Comparison of ENCODE assay signal across 15 cellular contexts in the genomic region with DNA sequence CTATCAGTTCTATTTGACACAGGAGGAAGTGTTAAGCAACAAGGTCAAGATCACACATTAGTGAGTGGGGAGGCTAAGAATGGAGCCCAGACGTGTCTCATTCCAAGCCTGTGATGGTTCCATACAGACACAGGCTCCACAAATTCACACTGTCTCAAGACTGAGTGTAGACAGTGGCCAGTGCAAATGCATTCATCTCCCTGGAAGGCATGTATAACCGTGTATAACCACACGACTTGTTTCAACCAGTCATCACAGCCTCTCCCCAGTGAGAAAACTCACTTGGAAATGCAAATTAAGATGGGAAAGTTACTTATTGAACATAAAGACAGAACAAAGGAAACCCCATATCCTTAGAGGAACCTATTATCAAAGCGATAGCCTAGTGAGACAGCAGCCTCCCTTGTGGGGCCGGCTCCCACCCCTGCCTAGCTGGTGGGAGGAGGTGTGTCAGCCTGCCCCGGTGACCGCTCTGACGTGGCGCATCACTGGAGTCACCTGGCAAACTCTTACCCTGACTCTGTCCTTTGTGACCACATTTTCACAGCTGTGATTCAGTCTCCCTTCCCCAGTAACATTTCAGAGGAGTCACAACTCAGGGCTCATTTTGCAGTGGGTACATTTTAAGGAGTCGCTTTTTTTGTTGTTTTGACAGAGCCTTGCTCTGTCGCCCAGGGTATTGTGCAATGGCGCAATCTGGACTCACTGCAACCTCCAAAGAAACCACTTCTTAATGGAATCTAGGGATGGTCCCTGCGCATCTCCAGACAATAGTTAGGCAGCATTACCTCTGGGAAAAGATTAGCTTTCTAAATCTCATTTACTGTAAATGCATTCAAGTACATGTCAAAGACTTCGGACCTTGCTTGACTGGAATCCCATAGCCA.
A peak's percentile ranks its signal among the peaks of the same experiment; 100 is the strongest.
DNase-seq lines count a peak whose midpoint lies in the region; ATAC-seq and TF ChIP-seq lines count a peak whose summit lies in the region.
"Had no signal": no experiment of that assay in that cellular context is flagged by ENCODE, and none has a peak within 500 bp of the region (broad histone marks: within the 10 kb centered on the region; RNA-seq: fewer than 3 reads in every experiment).

No MANE protein-coding gene starts in this region.

- ATAC-seq in natural killer cell = no peak
- ATAC-seq: left ventricle myocardium superior had no signal

- H3K9ac ChIP-seq in mammary epithelial cell (ENCODE audit: insufficient read depth, low read length) = peak overlapping the region; percentile 18
- no peak overlapping the region for H3K9ac ChIP-seq in smooth muscle cell (ENCODE audit: low read depth)

- no peaks in the 10 kb centered on the region for H3K79me2 ChIP-seq in mammary epithelial cell (ENCODE audit: insufficient read depth, low read length)
- H3K79me2 ChIP-seq in smooth muscle cell (ENCODE audit: low read depth) = no peaks in the 10 kb centered on the region
- no peaks in the 10 kb centered on the region for H3K79me2 ChIP-seq in PC-9 (ENCODE audit: low read depth)

- DNase-seq in mammary epithelial cell (peak; percentile 95), MCF 10A (ENCODE audit: unreplicated experiment) (no peak), M059J (ENCODE audit: low read depth) (peak; percentile 36), smooth muscle cell (lab: John Stamatoyannopoulos, UW; ENCODE audit: unreplicated experiment) (no peak), SW 1271 (lab: John Stamatoyannopoulos, UW) (no peak), natural killer cell (no peak), PC-9 (no peak)
- DNase-seq: activated naive CD8-positive, alpha-beta T cell treated with anti-CD3 and anti-CD28 coated beads, Interleukin-2, amount 10 ng/mL, durations not matched to agents 7 days and 5 days; Caco-2; left ventricle myocardium superior; NCI-H1436; NCI-H526 treated with DMSO at 0.1 percent for 48 hours; SJCRH30; WERI-Rb-1 had no signal

- H3K4me3 Mint-ChIP-seq in MCF 10A (ENCODE audit: unreplicated experiment) (no peak overlapping the region), natural killer cell (no peak overlapping the region)
- H3K4me3 Mint-ChIP-seq: activated naive CD8-positive, alpha-beta T cell treated with anti-CD3 and anti-CD28 coated beads, Interleukin-2, amount 10 ng/mL, durations not matched to agents 7 days and 5 days had no signal

- dilution Hi-C loops in mammary epithelial cell (cut with HindIII; ENCODE audit: low sequenced_read_pairs) = no loop called here

- intact Hi-C loops in mammary epithelial cell (cut with micrococcal nuclease) (loop anchor here (1.0 kb wide), 1 partner anchor 32 kb away; no protein-coding TSS in a partner anchor), MCF 10A (cut with micrococcal nuclease) (no loop called here), natural killer cell (cut with micrococcal nuclease) (no loop called here), PC-9 (cut with micrococcal nuclease; ENCODE audit: unreplicated experiment) (no loop called here)

- H3K9me3 Mint-ChIP-seq in MCF 10A (ENCODE audit: unreplicated experiment) (peaks cover 7% of the 10 kb centered on the region), natural killer cell (no peaks in the 10 kb centered on the region)
- H3K9me3 Mint-ChIP-seq: activated naive CD8-positive, alpha-beta T cell treated with anti-CD3 and anti-CD28 coated beads, Interleukin-2, amount 10 ng/mL, durations not matched to agents 7 days and 5 days had no signal

- H3K27me3 ChIP-seq in mammary epithelial cell (ENCODE audit: insufficient read depth, low read length) (no peaks in the 10 kb centered on the region), esophagus (ENCODE audit: control insufficient read depth in 1 of 2, insufficient read depth in 2 of 2, low read length in 2 of 2) (no peaks in the 10 kb centered on the region), smooth muscle cell (ENCODE audit: low read depth) (no peaks in the 10 kb centered on the region), PC-9 (ENCODE audit: insufficient read depth, low read depth) (no peaks in the 10 kb centered on the region)
- H3K27me3 ChIP-seq: SJCRH30 had no signal

- H3K27ac ChIP-seq in mammary epithelial cell (ENCODE audit: insufficient read depth, low read depth, low read length) = peak overlapping the region; percentile 84
- peak overlapping the region; percentile 88 to 94 for H3K27ac ChIP-seq in esophagus (ENCODE audit: low read depth in 2 of 2, low read length in 1 of 2)
- peak overlapping the region; percentile 71 for H3K27ac ChIP-seq in smooth muscle cell (ENCODE audit: low read depth)
- no peak overlapping the region for H3K27ac ChIP-seq in PC-9
- H3K27ac ChIP-seq: SJCRH30, WERI-Rb-1 had no signal

- H3K4me2 ChIP-seq in mammary epithelial cell (ENCODE audit: insufficient read depth, low read depth, low read length) = peak overlapping the region; percentile 57
- H3K4me2 ChIP-seq in smooth muscle cell = no peak overlapping the region
- no peak overlapping the region for H3K4me2 ChIP-seq in PC-9

- peak overlapping the region; percentile 64 for H2AFZ ChIP-seq in mammary epithelial cell (ENCODE audit: low read depth, low read length)
- no peak overlapping the region for H2AFZ ChIP-seq in smooth muscle cell (ENCODE audit: low read depth)
- H2AFZ ChIP-seq in PC-9 = no peak overlapping the region

- H3F3A ChIP-seq in smooth muscle cell (ENCODE audit: low read depth) (peaks cover 3% of the 10 kb centered on the region), PC-9 (ENCODE audit: insufficient read depth, low read depth) (no peaks in the 10 kb centered on the region)

- H3K36me3 ChIP-seq in mammary epithelial cell (ENCODE audit: insufficient read depth, low read length) = no peaks in the 10 kb centered on the region
- no peaks in the 10 kb centered on the region for H3K36me3 ChIP-seq in esophagus (ENCODE audit: control insufficient read depth in 2 of 2, insufficient read depth in 2 of 2, low read length in 1 of 2)
- H3K36me3 ChIP-seq in smooth muscle cell (ENCODE audit: low read depth) = no peaks in the 10 kb centered on the region
- no peaks in the 10 kb centered on the region for H3K36me3 ChIP-seq in PC-9 (ENCODE audit: low read depth)
- H3K36me3 ChIP-seq: SJCRH30, WERI-Rb-1 had no signal

- BruUV-seq in mammary epithelial cell (replicated peaks; lab: Mats Ljungman, UMichigan) (TSS peak; percentile 63), MCF 10A (replicated peaks; lab: Mats Ljungman, UMichigan) (no TSS peak), PC-9 (replicated peaks; lab: Mats Ljungman, UMichigan) (no TSS peak)

- peaks cover 6% of the 10 kb centered on the region for H3K36me3 Mint-ChIP-seq in MCF 10A (ENCODE audit: insufficient read depth, unreplicated experiment)
- no peaks in the 10 kb centered on the region for H3K36me3 Mint-ChIP-seq in natural killer cell
- H3K36me3 Mint-ChIP-seq: activated naive CD8-positive, alpha-beta T cell treated with anti-CD3 and anti-CD28 coated beads, Interleukin-2, amount 10 ng/mL, durations not matched to agents 7 days and 5 days had no signal

- H3K4me1 ChIP-seq in mammary epithelial cell (ENCODE audit: insufficient read depth, low read length) (peaks cover 28% of the 10 kb centered on the region), esophagus (ENCODE audit: control insufficient read depth in 2 of 2, insufficient read depth in 2 of 2, low read length in 1 of 2) (no peaks in the 10 kb centered on the region), smooth muscle cell (ENCODE audit: low read depth) (no peaks in the 10 kb centered on the region), PC-9 (replicated peaks; ENCODE audit: insufficient read depth) (no peaks in the 10 kb centered on the region)
- H3K4me1 ChIP-seq: Caco-2, SJCRH30 had no signal

- no peak for TF ChIP-seq CTCF in mammary epithelial cell (conservative IDR thresholded peaks at IDR 0.05 in 1 of 2, IDR thresholded peaks at IDR 0.05 in 1 of 2; ENCODE audit: extremely low read depth in 1 of 2, insufficient read depth in 1 of 2, low read depth in 1 of 2, low read length in 2 of 2)
- no peak for TF ChIP-seq CTCF in MCF 10A (IDR thresholded peaks at IDR 0.05; ENCODE audit: unreplicated experiment)
- no peak for TF ChIP-seq CTCF in smooth muscle cell (IDR thresholded peaks at IDR 0.05; ENCODE audit: borderline replicate concordance, insufficient read depth, poor library complexity, severe bottlenecking)
- TF ChIP-seq CTCF in natural killer cell (IDR thresholded peaks at IDR 0.05) = no peak
- no peak for TF ChIP-seq CTCF in PC-9 (conservative IDR thresholded peaks at IDR 0.05)

- POLR2A ChIA-PET in MCF 10A (lab: Yijun Ruan, JAX) (no interaction called here), PC-9 (lab: Charles Lee; ENCODE audit: unreplicated experiment) (interaction anchor here (0.6 kb wide), 1 partner anchor 184 kb away, joined by 3 read pairs; no protein-coding TSS in a partner anchor)

- CTCF ChIA-PET in mammary epithelial cell (lab: Charles Lee; ENCODE audit: low non-redundant PET) (interaction anchor here (1.3 kb wide), 1 partner anchor 15 kb away, joined by 4 read pairs; no protein-coding TSS in a partner anchor), MCF 10A (lab: Yijun Ruan, JAX) (interaction anchor here (0.6 kb wide), 1 partner anchor 21 kb away, joined by 4 read pairs; no protein-coding TSS in a partner anchor), PC-9 (lab: Charles Lee) (interaction anchor here (0.5 kb wide), 1 partner anchor 12 kb away, joined by 3 read pairs; no protein-coding TSS in a partner anchor)

- H3K27me3 Mint-ChIP-seq in MCF 10A (ENCODE audit: insufficient read depth, unreplicated experiment) = no peaks in the 10 kb centered on the region
- peaks cover 5 to 6% of the 10 kb centered on the region in 2 donors for H3K27me3 Mint-ChIP-seq in natural killer cell (ENCODE audit: low read depth in 2 of 2)

- H3K9me3 ChIP-seq in mammary epithelial cell (replicated peaks; ENCODE audit: insufficient read depth, low read length) (no peaks in the 10 kb centered on the region), esophagus (ENCODE audit: control insufficient read depth in 2 of 2, insufficient read depth in 1 of 2, low read depth in 1 of 2, low read length in 1 of 2) (no peaks in the 10 kb centered on the region), smooth muscle cell (replicated peaks; ENCODE audit: low read depth) (no peaks in the 10 kb centered on the region), PC-9 (ENCODE audit: insufficient read depth, low read depth) (no peaks in the 10 kb centered on the region)
- H3K9me3 ChIP-seq: Caco-2, SJCRH30 had no signal

- H4K20me1 ChIP-seq in mammary epithelial cell (ENCODE audit: insufficient read depth, low read length) (no peaks in the 10 kb centered on the region), smooth muscle cell (ENCODE audit: low read depth) (no peaks in the 10 kb centered on the region), PC-9 (ENCODE audit: insufficient read depth) (no peaks in the 10 kb centered on the region)

- H3K9me2 ChIP-seq in PC-9 (ENCODE audit: insufficient read depth) = no peaks in the 10 kb centered on the region

- peaks cover 17% of the 10 kb centered on the region for H3K4me1 Mint-ChIP-seq in MCF 10A (ENCODE audit: insufficient read depth, unreplicated experiment)
- H3K4me1 Mint-ChIP-seq in natural killer cell = no peaks in the 10 kb centered on the region
- H3K4me1 Mint-ChIP-seq: activated naive CD8-positive, alpha-beta T cell treated with anti-CD3 and anti-CD28 coated beads, Interleukin-2, amount 10 ng/mL, durations not matched to agents 7 days and 5 days had no signal

- WGBS in mammary epithelial cell (ENCODE audit: low coverage, missing lambda C conversion rate) = 23% methylated on average over 14 of the region's 14 CpGs
- 65 to 67% methylated on average over 14 of the region's 14 CpGs for WGBS in esophagus, 2 donors
- WGBS in smooth muscle cell (ENCODE audit: low lambda C conversion rate) = 68% methylated on average over 14 of the region's 14 CpGs

- no peak overlapping the region for H3K27ac Mint-ChIP-seq in MCF 10A (ENCODE audit: low read depth, unreplicated experiment)
- no peak overlapping the region for H3K27ac Mint-ChIP-seq in natural killer cell
- H3K27ac Mint-ChIP-seq: activated naive CD8-positive, alpha-beta T cell treated with anti-CD3 and anti-CD28 coated beads, Interleukin-2, amount 10 ng/mL, durations not matched to agents 7 days and 5 days had no signal

- H3K4me3 ChIP-seq in mammary epithelial cell (replicated peaks in 1 of 3; ENCODE audit: insufficient read depth in 1 of 3, low read depth in 2 of 3, low read length in 3 of 3) (peak overlapping the region in 1 of 3 experiments; percentile 15), esophagus (ENCODE audit: low read depth in 1 of 2, low read length in 2 of 2) (no peak overlapping the region), smooth muscle cell (no peak overlapping the region), PC-9 (no peak overlapping the region)
- H3K4me3 ChIP-seq: SJCRH30 had no signal

- in situ Hi-C loops in mammary epithelial cell (cut with MboI; ENCODE audit: low sequenced_read_pairs in 2 of 2) = no loop called here

Comparison
In these comparisons a context has a peak if more than half of its experiments do, and no peak if none do; other contexts are left out.
1. DNase-seq: peak in mammary epithelial cell (single experiment) and M059J (single experiment); none in MCF 10A (single experiment), smooth muscle cell (single experiment), SW 1271 (0 of 2), natural killer cell (single experiment) and PC-9 (0 of 2).